ENCODE assay signal across 20 cellular contexts in genomic region chr7:127890726-127891125, GRCh38.
A peak's percentile ranks its signal among the peaks of the same experiment; 100 is the strongest.
DNase-seq lines count a peak whose midpoint lies in the region; TF ChIP-seq lines count a peak whose summit lies in the region.
"Had no signal": no experiment of that assay in that cellular context is flagged by ENCODE, and none has a peak within 500 bp of the region (broad histone marks: within the 10 kb centered on the region; RNA-seq: fewer than 3 reads in every experiment).

No MANE protein-coding gene starts in this region.

- H3K9ac ChIP-seq in MM.1S (ENCODE audit: low read length) = no peak overlapping the region

- peaks cover 29% of the 10 kb centered on the region for H3K4me1 Mint-ChIP-seq in activated T-cell treated with anti-CD3 and anti-CD28 coated beads, Interleukin-2, amount 50 U/mL, for 24 hours (ENCODE audit: low read depth)
- peaks cover 32% of the 10 kb centered on the region for H3K4me1 Mint-ChIP-seq in stimulated activated naive CD8-positive, alpha-beta T cell treated with anti-CD3 and anti-CD28 coated beads, Interleukin-15, Interleukin-2, amounts not matched to agents 100 ng/mL and 50 ng/mL, for 24 hours (ENCODE audit: low read depth)

- no peak overlapping the region for H3K4me3 Mint-ChIP-seq in activated T-cell treated with anti-CD3 and anti-CD28 coated beads, Interleukin-2, amount 50 U/mL, for 24 hours
- H3K4me3 Mint-ChIP-seq in stimulated activated naive CD8-positive, alpha-beta T cell treated with anti-CD3 and anti-CD28 coated beads, Interleukin-15, Interleukin-2, amounts not matched to agents 100 ng/mL and 50 ng/mL, for 24 hours = no peak overlapping the region
- H3K4me3 Mint-ChIP-seq: activated naive CD4-positive, alpha-beta T cell treated with anti-CD3 and anti-CD28 coated beads for 36 hours; naive thymus-derived CD4-positive, alpha-beta T cell had no signal

- no peaks in the 10 kb centered on the region for H3F3A ChIP-seq in MM.1S (ENCODE audit: insufficient read depth, low read length)

- peaks cover 20% of the 10 kb centered on the region for H3K36me3 ChIP-seq in MM.1S (replicated peaks; ENCODE audit: insufficient read depth, low read length)

- no peak overlapping the region for H2AFZ ChIP-seq in MM.1S (ENCODE audit: low read length)

- no peaks in the 10 kb centered on the region for H3K9me3 Mint-ChIP-seq in activated T-cell treated with anti-CD3 and anti-CD28 coated beads, Interleukin-2, amount 50 U/mL, for 24 hours
- no peaks in the 10 kb centered on the region for H3K9me3 Mint-ChIP-seq in stimulated activated naive CD8-positive, alpha-beta T cell treated with anti-CD3 and anti-CD28 coated beads, Interleukin-15, Interleukin-2, amounts not matched to agents 100 ng/mL and 50 ng/mL, for 24 hours
- H3K9me3 Mint-ChIP-seq: activated naive CD4-positive, alpha-beta T cell treated with anti-CD3 and anti-CD28 coated beads for 36 hours; naive thymus-derived CD4-positive, alpha-beta T cell had no signal

- H3K27me3 Mint-ChIP-seq in activated T-cell treated with anti-CD3 and anti-CD28 coated beads, Interleukin-2, amount 50 U/mL, for 24 hours = no peaks in the 10 kb centered on the region
- no peaks in the 10 kb centered on the region for H3K27me3 Mint-ChIP-seq in stimulated activated naive CD8-positive, alpha-beta T cell treated with anti-CD3 and anti-CD28 coated beads, Interleukin-15, Interleukin-2, amounts not matched to agents 100 ng/mL and 50 ng/mL, for 24 hours
- H3K27me3 Mint-ChIP-seq: naive thymus-derived CD4-positive, alpha-beta T cell had no signal

- H3K4me2 ChIP-seq in MM.1S (ENCODE audit: low read depth, low read length) = no peak overlapping the region

- no peak overlapping the region for H3K4me3 ChIP-seq in MM.1S (ENCODE audit: low read length)
- H3K4me3 ChIP-seq: lower lobe of right lung, vagina had no signal

- H3K27ac Mint-ChIP-seq in activated T-cell treated with anti-CD3 and anti-CD28 coated beads, Interleukin-2, amount 50 U/mL, for 24 hours = peak overlapping the region; percentile 3
- peak overlapping the region; percentile 18 for H3K27ac Mint-ChIP-seq in stimulated activated naive CD8-positive, alpha-beta T cell treated with anti-CD3 and anti-CD28 coated beads, Interleukin-15, Interleukin-2, amounts not matched to agents 100 ng/mL and 50 ng/mL, for 24 hours
- H3K27ac Mint-ChIP-seq: activated naive CD4-positive, alpha-beta T cell treated with anti-CD3 and anti-CD28 coated beads for 36 hours; naive thymus-derived CD4-positive, alpha-beta T cell had no signal

- peaks cover 93% of the 10 kb centered on the region for H3K79me2 ChIP-seq in MM.1S (ENCODE audit: low read length)

- no peaks in the 10 kb centered on the region for H3K4me1 ChIP-seq in MM.1S (ENCODE audit: low read length)

- DNase-seq in activated T-cell treated with anti-CD3 and anti-CD28 coated beads, Interleukin-2, amount 50 U/mL, for 24 hours = no peak
- no peak for DNase-seq in activated T-cell treated with anti-CD3 and anti-CD28 coated beads, Interleukin-2, amount 50 U/mL, for 1 hour
- DNase-seq in NOMO-1 treated with DMSO at 0.1 percent for 48 hours (lab: John Stamatoyannopoulos, UW; ENCODE audit: unreplicated experiment) (peak; percentile 42), kidney tubule cell (ENCODE audit: low spot score) (peak; percentile 37), NCI-H2171 (lab: John Stamatoyannopoulos, UW) (no peak), GM20000 (ENCODE audit: low spot score) (no peak), MM.1S (no peak)
- DNase-seq: activated CD4-positive, alpha-beta T cell treated with anti-CD3 and anti-CD28 coated beads for 4 hours; activated CD8-positive, alpha-beta memory T cell treated with anti-CD3 and anti-CD28 coated beads, Interleukin-2, amount 50 U/mL, for 48 hours; activated naive CD4-positive, alpha-beta T cell treated with anti-CD3 and anti-CD28 coated beads for 36 hours; dermis blood vessel endothelial cell; erythroblast; GOT3; lower lobe of right lung; naive thymus-derived CD4-positive, alpha-beta T cell; NCI-H187 treated with DMSO at 0.1 percent for 48 hours; NCI-H774; T-helper 2 cell had no signal

- TF ChIP-seq CTCF in GM20000 (IDR thresholded peaks at IDR 0.05; ENCODE audit: extremely low read depth, missing control alignments) (no peak), MM.1S (IDR thresholded peaks at IDR 0.05; ENCODE audit: low read length) (no peak)

- no peak overlapping the region for H3K27ac ChIP-seq in MM.1S (ENCODE audit: low read length)
- H3K27ac ChIP-seq: lower lobe of right lung, vagina had no signal

- H4K20me1 ChIP-seq in MM.1S (ENCODE audit: insufficient read depth, low read length) = no peaks in the 10 kb centered on the region

- peaks cover 81% of the 10 kb centered on the region for H3K36me3 Mint-ChIP-seq in activated T-cell treated with anti-CD3 and anti-CD28 coated beads, Interleukin-2, amount 50 U/mL, for 24 hours (ENCODE audit: low read depth)
- peaks cover 72% of the 10 kb centered on the region for H3K36me3 Mint-ChIP-seq in stimulated activated naive CD8-positive, alpha-beta T cell treated with anti-CD3 and anti-CD28 coated beads, Interleukin-15, Interleukin-2, amounts not matched to agents 100 ng/mL and 50 ng/mL, for 24 hours (ENCODE audit: low read depth)

- no peaks in the 10 kb centered on the region for H3K27me3 ChIP-seq in MM.1S (replicated peaks; ENCODE audit: insufficient read depth, low read length)
- H3K27me3 ChIP-seq: vagina had no signal

- H3K9me3 ChIP-seq in MM.1S (replicated peaks; ENCODE audit: insufficient read depth, low read length) = no peaks in the 10 kb centered on the region
- H3K9me3 ChIP-seq: lower lobe of right lung, vagina had no signal

- no peaks in the 10 kb centered on the region for H3K9me2 ChIP-seq in MM.1S (replicated peaks; ENCODE audit: insufficient read depth, low read length)

Comparison
In these comparisons a context has a peak if more than half of its experiments do, and no peak if none do; other contexts are left out.
1. DNase-seq: peak in NOMO-1 treated with DMSO at 0.1 percent for 48 hours (single experiment) and kidney tubule cell (single experiment); none in activated T-cell treated with anti-CD3 and anti-CD28 coated beads, Interleukin-2, amount 50 U/mL, for 24 hours (single experiment), activated T-cell treated with anti-CD3 and anti-CD28 coated beads, Interleukin-2, amount 50 U/mL, for 1 hour (single experiment), NCI-H2171 (single experiment), GM20000 (single experiment) and MM.1S (single experiment).